26 cellular contexts compared by ENCODE assay signal in genomic region chr10:22005763-22006162, GRCh38.
"Had no signal": no experiment of that assay in that cellular context is flagged by ENCODE, and none has a peak within 500 bp of the region (broad histone marks: within the 10 kb centered on the region; RNA-seq: fewer than 3 reads in every experiment).

No MANE protein-coding gene starts in this region.

- H3K4me3 ChIP-seq: coronary artery, heart left ventricle, mucosa of descending colon, right lobe of liver, stomach, uterus had no signal

- DNase-seq: activated CD4-positive, alpha-beta T cell treated with anti-CD3 and anti-CD28 coated beads, Interleukin-2, amount 10 ng/mL, durations not matched to agents 7 days and 5 days; activated CD4-positive, CD25-positive, alpha-beta regulatory T cell treated with anti-CD3 and anti-CD28 coated beads, Interleukin-2, amount 50 U/mL, for 72 hours; activated CD8-positive, alpha-beta memory T cell treated with anti-CD3 and anti-CD28 coated beads, Interleukin-2, amount 10 ng/mL, durations not matched to agents 7 days and 5 days; activated CD8-positive, alpha-beta T cell treated with anti-CD3 and anti-CD28 coated beads for 36 hours; activated effector memory CD4-positive, alpha-beta T cell treated with anti-CD3 and anti-CD28 coated beads, Interleukin-2, amount 50 U/mL, for 16 hours; activated naive CD4-positive, alpha-beta T cell treated with anti-CD3 and anti-CD28 coated beads, Interleukin-2, amount 50 U/mL, for 16 hours; activated naive CD8-positive, alpha-beta T cell treated with anti-CD3 and anti-CD28 coated beads, Interleukin-2, amount 50 U/mL, for 24 hours; activated T-cell treated with anti-CD3 and anti-CD28 coated beads for 4 hours; cerebellar nuclear complex; endodermal cell; heart left ventricle; left colon; mesendoderm; mucosa of descending colon; naive thymus-derived CD4-positive, alpha-beta T cell; occipital lobe; right lobe of liver; small intestine; stimulated activated CD4-positive, alpha-beta T cell treated with anti-CD3 and anti-CD28 coated beads, Interleukin-2, amount 100 ng/mL, for 24 hours; stomach; trophoblast cell; uterus had no signal

- H3K9me3 Mint-ChIP-seq: stimulated activated effector memory CD8-positive, alpha-beta T cell treated with anti-CD3 and anti-CD28 coated beads, Interleukin-12 subunit alpha, Interleukin-12 subunit beta, amount 100 ng/mL, for 72 hours had no signal

- H3K36me3 Mint-ChIP-seq: activated CD8-positive, alpha-beta memory T cell treated with anti-CD3 and anti-CD28 coated beads, Interleukin-2, amount 10 ng/mL, durations not matched to agents 7 days and 5 days had no signal

- H3K4me1 ChIP-seq: uterus had no signal

- H3K9me3 ChIP-seq: heart left ventricle, mucosa of descending colon, right lobe of liver, stomach, uterus had no signal

- H3K27me3 ChIP-seq: heart left ventricle, right lobe of liver, stomach, uterus had no signal

- H3K4me3 Mint-ChIP-seq: activated CD4-positive, alpha-beta T cell treated with anti-CD3 and anti-CD28 coated beads, Interleukin-2, amount 10 ng/mL, durations not matched to agents 7 days and 5 days; activated CD8-positive, alpha-beta memory T cell treated with anti-CD3 and anti-CD28 coated beads, Interleukin-2, amount 10 ng/mL, durations not matched to agents 7 days and 5 days; activated CD8-positive, alpha-beta T cell treated with anti-CD3 and anti-CD28 coated beads for 36 hours; activated naive CD8-positive, alpha-beta T cell treated with anti-CD3 and anti-CD28 coated beads, Interleukin-2, amount 50 U/mL, for 24 hours; endodermal cell; naive thymus-derived CD4-positive, alpha-beta T cell; stimulated activated effector memory CD8-positive, alpha-beta T cell treated with anti-CD3 and anti-CD28 coated beads, Interleukin-12 subunit alpha, Interleukin-12 subunit beta, amount 100 ng/mL, for 72 hours had no signal

- H3K36me3 ChIP-seq: heart left ventricle, right lobe of liver, stomach, uterus had no signal

- H3K27ac ChIP-seq: coronary artery, epithelial cell of prostate, heart left ventricle, right lobe of liver, stomach, uterus, VCaP had no signal

- H3K27ac Mint-ChIP-seq: activated CD4-positive, alpha-beta T cell treated with anti-CD3 and anti-CD28 coated beads, Interleukin-2, amount 10 ng/mL, durations not matched to agents 7 days and 5 days; activated CD8-positive, alpha-beta memory T cell treated with anti-CD3 and anti-CD28 coated beads, Interleukin-2, amount 10 ng/mL, durations not matched to agents 7 days and 5 days; activated CD8-positive, alpha-beta T cell treated with anti-CD3 and anti-CD28 coated beads for 36 hours; activated naive CD8-positive, alpha-beta T cell treated with anti-CD3 and anti-CD28 coated beads, Interleukin-2, amount 50 U/mL, for 24 hours; endodermal cell; stimulated activated effector memory CD8-positive, alpha-beta T cell treated with anti-CD3 and anti-CD28 coated beads, Interleukin-12 subunit alpha, Interleukin-12 subunit beta, amount 100 ng/mL, for 72 hours had no signal

- ATAC-seq: activated CD8-positive, alpha-beta memory T cell treated with anti-CD3 and anti-CD28 coated beads, Interleukin-2, amount 10 ng/mL, durations not matched to agents 7 days and 5 days; activated CD8-positive, alpha-beta T cell treated with anti-CD3 and anti-CD28 coated beads for 36 hours; activated naive CD8-positive, alpha-beta T cell treated with anti-CD3 and anti-CD28 coated beads, Interleukin-2, amount 50 U/mL, for 24 hours; heart left ventricle; left colon; mucosa of descending colon; naive thymus-derived CD4-positive, alpha-beta T cell; right lobe of liver; stimulated activated effector memory CD8-positive, alpha-beta T cell treated with anti-CD3 and anti-CD28 coated beads, Interleukin-12 subunit alpha, Interleukin-12 subunit beta, amount 100 ng/mL, for 72 hours had no signal
